In the genomic region with DNA sequence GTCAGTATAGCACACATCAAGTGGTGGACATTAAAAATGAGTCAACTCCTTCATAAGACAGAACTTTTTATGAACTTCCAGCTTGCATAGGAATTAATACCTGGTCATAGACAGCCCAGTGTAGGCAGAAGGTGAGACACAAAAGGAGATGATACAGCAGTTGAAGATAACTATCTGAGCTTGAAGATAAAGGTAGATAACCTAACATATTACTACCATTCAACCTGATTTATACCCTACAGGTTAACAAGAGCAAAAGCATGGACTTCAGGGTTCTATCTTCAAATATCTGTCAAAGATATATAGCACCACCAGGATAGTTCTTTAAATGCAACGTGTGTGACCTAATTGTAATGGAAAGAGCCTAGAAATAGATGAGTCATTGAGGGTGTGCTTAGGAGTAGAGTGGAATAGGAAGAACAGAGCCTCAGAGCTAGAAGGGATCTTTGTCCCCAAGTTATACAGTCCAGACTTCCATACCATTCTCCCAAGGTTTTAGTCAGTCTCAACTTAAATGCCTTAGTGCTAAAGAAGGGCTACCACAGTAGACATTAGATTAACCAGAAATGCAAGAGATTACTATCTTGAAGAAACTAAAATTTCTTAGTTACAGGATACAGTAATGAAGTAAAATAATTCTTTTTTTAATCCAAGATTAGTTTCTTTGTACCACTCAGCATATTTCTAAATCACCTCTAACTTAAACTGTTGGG, we compare ENCODE assay signal across 1 cellular context.
TF ChIP-seq lines count a peak whose summit lies in the region.

No MANE protein-coding gene starts in this region.

TF ChIP-seq in HEK293, 187 proteins besides CTCF, POLR2A, EP300 and RAD21 (continued from another document):
- TF ChIP-seq PRDM10 (tag by site-specific recombination; IDR thresholded peaks at IDR 0.05) (no peak), YY2 (tag by site-specific recombination; IDR thresholded peaks at IDR 0.05) (no peak), PRDM2 (tag by site-specific recombination; IDR thresholded peaks at IDR 0.05; ENCODE audit: borderline replicate concordance) (no peak), ZNF560 (tag by site-specific recombination; IDR thresholded peaks at IDR 0.05; ENCODE audit: borderline replicate concordance) (no peak), HOXA7 (CRISPR knock-in tag; IDR thresholded peaks at IDR 0.05; ENCODE audit: borderline replicate concordance) (no peak), ZNF423 (tag by site-specific recombination; IDR thresholded peaks at IDR 0.05) (no peak)
- TF ChIP-seq, protein P1, sequence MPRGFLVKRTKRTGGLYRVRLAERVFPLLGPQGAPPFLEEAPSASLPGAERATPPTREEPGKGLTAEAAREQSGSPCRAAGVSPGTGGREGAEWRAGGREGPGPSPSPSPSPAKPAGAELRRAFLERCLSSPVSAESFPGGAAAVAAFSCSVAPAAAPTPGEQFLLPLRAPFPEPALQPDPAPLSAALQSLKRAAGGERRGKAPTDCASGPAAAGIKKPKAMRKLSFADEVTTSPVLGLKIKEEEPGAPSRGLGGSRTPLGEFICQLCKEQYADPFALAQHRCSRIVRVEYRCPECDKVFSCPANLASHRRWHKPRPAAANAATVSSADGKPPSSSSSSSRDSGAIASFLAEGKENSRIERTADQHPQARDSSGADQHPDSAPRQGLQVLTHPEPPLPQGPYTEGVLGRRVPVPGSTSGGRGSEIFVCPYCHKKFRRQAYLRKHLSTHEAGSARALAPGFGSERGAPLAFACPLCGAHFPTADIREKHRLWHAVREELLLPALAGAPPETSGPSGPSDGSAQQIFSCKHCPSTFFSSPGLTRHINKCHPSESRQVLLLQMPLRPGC (tag by site-specific recombination; IDR thresholded peaks at IDR 0.05): no peak
